In genomic region chr1:36269408-36269838, GRCh38 we compare ENCODE assay signal across 1 cellular context.
A peak's percentile ranks its signal among the peaks of the same experiment; 100 is the strongest.
TF ChIP-seq lines count a peak whose summit lies in the region.

No MANE protein-coding gene starts in this region.

TF ChIP-seq in HepG2, 621 proteins besides CTCF, POLR2A, EP300 and RAD21 (continued from another document and continues in another):
- TF ChIP-seq ZNF792 (CRISPR knock-in tag; IDR thresholded peaks at IDR 0.05) (peak; percentile 75; the same call in 1 of the 2 replicates), JARID2 (CRISPR knock-in tag; IDR thresholded peaks at IDR 0.05; ENCODE audit: insufficient replicate concordance) (no peak), ZNF577 (CRISPR knock-in tag; IDR thresholded peaks at IDR 0.05; ENCODE audit: borderline replicate concordance, low read depth) (no peak), KAT7 (CRISPR knock-in tag; IDR thresholded peaks at IDR 0.05; ENCODE audit: borderline replicate concordance) (0 out of 2 replicates have a peak, but pooled peaks have one; percentile 33), GMEB1 (CRISPR knock-in tag; IDR thresholded peaks at IDR 0.05; ENCODE audit: borderline replicate concordance) (no peak; the same call in 1 of the 2 replicates), ZFP36L2 (CRISPR knock-in tag; IDR thresholded peaks at IDR 0.05) (no peak), MEIS1 (CRISPR knock-in tag; IDR thresholded peaks at IDR 0.05; ENCODE audit: borderline replicate concordance) (0 out of 2 replicates have a peak, but pooled peaks have one; percentile 60), ZBTB8A (CRISPR knock-in tag; IDR thresholded peaks at IDR 0.05; ENCODE audit: borderline replicate concordance, low read depth) (no peak), ZNF343 (CRISPR knock-in tag; IDR thresholded peaks at IDR 0.05) (no peak), SNAPC4 (CRISPR knock-in tag; IDR thresholded peaks at IDR 0.05) (no peak), ARID5B (CRISPR knock-in tag; IDR thresholded peaks at IDR 0.05) (peak; percentile 90), PPARG (CRISPR knock-in tag; conservative IDR thresholded peaks at IDR 0.05) (peak; percentile 97), NPAS2 (CRISPR knock-in tag; IDR thresholded peaks at IDR 0.05; ENCODE audit: borderline replicate concordance) (no peak), IKZF1 (IDR thresholded peaks at IDR 0.05) (no peak), PRMT3 (CRISPR knock-in tag; IDR thresholded peaks at IDR 0.05; ENCODE audit: borderline replicate concordance, low read depth) (no peak), RBFOX2 (IDR thresholded peaks at IDR 0.05; ENCODE audit: low read depth, low read length) (no peak), ZC3H13 (CRISPR knock-in tag; IDR thresholded peaks at IDR 0.05) (no peak), ZKSCAN8 (CRISPR knock-in tag; IDR thresholded peaks at IDR 0.05; ENCODE audit: borderline replicate concordance) (peak; percentile 89; the same call in 1 of the 2 replicates), PAX8 (CRISPR knock-in tag; IDR thresholded peaks at IDR 0.05; ENCODE audit: borderline replicate concordance) (no peak), ZNF660 (CRISPR knock-in tag; IDR thresholded peaks at IDR 0.05; ENCODE audit: borderline replicate concordance, low read depth) (no peak)
- TF ChIP-seq, protein P1, sequence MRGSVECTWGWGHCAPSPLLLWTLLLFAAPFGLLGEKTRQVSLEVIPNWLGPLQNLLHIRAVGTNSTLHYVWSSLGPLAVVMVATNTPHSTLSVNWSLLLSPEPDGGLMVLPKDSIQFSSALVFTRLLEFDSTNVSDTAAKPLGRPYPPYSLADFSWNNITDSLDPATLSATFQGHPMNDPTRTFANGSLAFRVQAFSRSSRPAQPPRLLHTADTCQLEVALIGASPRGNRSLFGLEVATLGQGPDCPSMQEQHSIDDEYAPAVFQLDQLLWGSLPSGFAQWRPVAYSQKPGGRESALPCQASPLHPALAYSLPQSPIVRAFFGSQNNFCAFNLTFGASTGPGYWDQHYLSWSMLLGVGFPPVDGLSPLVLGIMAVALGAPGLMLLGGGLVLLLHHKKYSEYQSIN (CRISPR knock-in tag; IDR thresholded peaks at IDR 0.05; ENCODE audit: borderline replicate concordance), result no peak
- TF ChIP-seq, protein P2, sequence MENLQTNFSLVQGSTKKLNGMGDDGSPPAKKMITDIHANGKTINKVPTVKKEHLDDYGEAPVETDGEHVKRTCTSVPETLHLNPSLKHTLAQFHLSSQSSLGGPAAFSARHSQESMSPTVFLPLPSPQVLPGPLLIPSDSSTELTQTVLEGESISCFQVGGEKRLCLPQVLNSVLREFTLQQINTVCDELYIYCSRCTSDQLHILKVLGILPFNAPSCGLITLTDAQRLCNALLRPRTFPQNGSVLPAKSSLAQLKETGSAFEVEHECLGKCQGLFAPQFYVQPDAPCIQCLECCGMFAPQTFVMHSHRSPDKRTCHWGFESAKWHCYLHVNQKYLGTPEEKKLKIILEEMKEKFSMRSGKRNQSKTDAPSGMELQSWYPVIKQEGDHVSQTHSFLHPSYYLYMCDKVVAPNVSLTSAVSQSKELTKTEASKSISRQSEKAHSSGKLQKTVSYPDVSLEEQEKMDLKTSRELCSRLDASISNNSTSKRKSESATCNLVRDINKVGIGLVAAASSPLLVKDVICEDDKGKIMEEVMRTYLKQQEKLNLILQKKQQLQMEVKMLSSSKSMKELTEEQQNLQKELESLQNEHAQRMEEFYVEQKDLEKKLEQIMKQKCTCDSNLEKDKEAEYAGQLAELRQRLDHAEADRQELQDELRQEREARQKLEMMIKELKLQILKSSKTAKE (CRISPR knock-in tag; IDR thresholded peaks at IDR 0.05; ENCODE audit: borderline replicate concordance), result no peak
- TF ChIP-seq, protein P3, sequence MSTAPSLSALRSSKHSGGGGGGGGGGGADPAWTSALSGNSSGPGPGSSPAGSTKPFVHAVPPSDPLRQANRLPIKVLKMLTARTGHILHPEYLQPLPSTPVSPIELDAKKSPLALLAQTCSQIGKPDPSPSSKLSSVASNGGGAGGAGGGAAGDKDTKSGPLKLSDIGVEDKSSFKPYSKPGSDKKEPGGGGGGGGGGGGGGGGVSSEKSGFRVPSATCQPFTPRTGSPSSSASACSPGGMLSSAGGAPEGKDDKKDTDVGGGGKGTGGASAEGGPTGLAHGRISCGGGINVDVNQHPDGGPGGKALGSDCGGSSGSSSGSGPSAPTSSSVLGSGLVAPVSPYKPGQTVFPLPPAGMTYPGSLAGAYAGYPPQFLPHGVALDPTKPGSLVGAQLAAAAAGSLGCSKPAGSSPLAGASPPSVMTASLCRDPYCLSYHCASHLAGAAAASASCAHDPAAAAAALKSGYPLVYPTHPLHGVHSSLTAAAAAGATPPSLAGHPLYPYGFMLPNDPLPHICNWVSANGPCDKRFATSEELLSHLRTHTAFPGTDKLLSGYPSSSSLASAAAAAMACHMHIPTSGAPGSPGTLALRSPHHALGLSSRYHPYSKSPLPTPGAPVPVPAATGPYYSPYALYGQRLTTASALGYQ (CRISPR knock-in tag; IDR thresholded peaks at IDR 0.05), result peak; percentile 84; the same call in 1 of the 2 replicates
- TF ChIP-seq, protein P4, sequence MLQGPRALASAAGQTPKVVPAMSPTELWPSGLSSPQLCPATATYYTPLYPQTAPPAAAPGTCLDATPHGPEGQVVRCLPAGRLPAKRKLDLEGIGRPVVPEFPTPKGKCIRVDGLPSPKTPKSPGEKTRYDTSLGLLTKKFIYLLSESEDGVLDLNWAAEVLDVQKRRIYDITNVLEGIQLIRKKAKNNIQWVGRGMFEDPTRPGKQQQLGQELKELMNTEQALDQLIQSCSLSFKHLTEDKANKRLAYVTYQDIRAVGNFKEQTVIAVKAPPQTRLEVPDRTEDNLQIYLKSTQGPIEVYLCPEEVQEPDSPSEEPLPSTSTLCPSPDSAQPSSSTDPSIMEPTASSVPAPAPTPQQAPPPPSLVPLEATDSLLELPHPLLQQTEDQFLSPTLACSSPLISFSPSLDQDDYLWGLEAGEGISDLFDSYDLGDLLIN (CRISPR knock-in tag; IDR thresholded peaks at IDR 0.05; ENCODE audit: borderline replicate concordance), result no peak
- TF ChIP-seq, protein P5, sequence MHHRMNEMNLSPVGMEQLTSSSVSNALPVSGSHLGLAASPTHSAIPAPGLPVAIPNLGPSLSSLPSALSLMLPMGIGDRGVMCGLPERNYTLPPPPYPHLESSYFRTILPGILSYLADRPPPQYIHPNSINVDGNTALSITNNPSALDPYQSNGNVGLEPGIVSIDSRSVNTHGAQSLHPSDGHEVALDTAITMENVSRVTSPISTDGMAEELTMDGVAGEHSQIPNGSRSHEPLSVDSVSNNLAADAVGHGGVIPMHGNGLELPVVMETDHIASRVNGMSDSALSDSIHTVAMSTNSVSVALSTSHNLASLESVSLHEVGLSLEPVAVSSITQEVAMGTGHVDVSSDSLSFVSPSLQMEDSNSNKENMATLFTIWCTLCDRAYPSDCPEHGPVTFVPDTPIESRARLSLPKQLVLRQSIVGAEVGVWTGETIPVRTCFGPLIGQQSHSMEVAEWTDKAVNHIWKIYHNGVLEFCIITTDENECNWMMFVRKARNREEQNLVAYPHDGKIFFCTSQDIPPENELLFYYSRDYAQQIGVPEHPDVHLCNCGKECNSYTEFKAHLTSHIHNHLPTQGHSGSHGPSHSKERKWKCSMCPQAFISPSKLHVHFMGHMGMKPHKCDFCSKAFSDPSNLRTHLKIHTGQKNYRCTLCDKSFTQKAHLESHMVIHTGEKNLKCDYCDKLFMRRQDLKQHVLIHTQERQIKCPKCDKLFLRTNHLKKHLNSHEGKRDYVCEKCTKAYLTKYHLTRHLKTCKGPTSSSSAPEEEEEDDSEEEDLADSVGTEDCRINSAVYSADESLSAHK (CRISPR knock-in tag; IDR thresholded peaks at IDR 0.05; ENCODE audit: borderline replicate concordance), result no peak
